Comparison of ENCODE assay signal across 1 cellular context in genomic region chr13:105990256-105990958, GRCh38.
TF ChIP-seq lines count a peak whose summit lies in the region.

No MANE protein-coding gene starts in this region.

TF ChIP-seq in IMR-90, 13 proteins besides CTCF, POLR2A, EP300 and RAD21 (continued from another document):
- no peak for TF ChIP-seq ELK1 (IDR thresholded peaks at IDR 0.05; ENCODE audit: borderline replicate concordance, low read depth, low read length)
TF ChIP-seq in IMR-90: peak in this region for 1.
